9 cellular contexts compared by ENCODE assay signal in the genomic region with DNA sequence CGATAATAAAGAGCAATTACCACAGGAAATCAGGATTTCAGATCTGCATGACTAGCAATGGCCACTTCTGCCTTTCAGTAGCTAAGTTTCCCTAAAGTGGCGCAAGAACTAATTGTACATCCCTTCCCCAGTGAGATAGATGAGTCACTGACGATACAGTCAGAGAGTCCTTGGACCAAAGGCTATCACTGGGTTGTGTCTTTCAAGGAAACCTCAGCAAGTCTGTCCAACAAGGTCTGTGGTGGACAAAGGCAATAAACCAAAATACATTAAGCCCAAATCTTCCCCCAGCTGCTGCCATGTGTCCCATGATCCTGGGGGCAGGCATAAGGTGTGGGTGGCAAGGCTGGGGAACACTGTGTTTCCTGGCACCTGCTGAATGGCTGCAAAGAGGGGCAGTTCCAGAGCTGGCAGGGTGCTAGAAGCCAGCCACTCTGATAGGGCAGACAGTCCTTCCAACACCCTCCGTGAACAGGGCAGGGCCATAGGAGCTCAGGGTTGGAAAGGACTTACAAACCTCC. TPM values are rescaled to one million over a fixed set of nuclear protein-coding genes. Genes with fewer than 3 reads are reported as not detected.
DNase-seq lines count a peak whose midpoint lies in the region; ATAC-seq, FAIRE-seq and TF ChIP-seq lines count a peak whose summit lies in the region.
"Had no signal": no experiment of that assay in that cellular context is flagged by ENCODE, and none has a peak within 500 bp of the region (broad histone marks: within the 10 kb centered on the region; RNA-seq: fewer than 3 reads in every experiment).

No MANE protein-coding gene starts in this region.

- H3K27ac Mint-ChIP-seq in stimulated activated naive B cell treated with anti-CD40 and anti-IgM and Interleukin-4, amounts not matched to agents 10 μg/mL and 1 μg/mL and 100 μg/mL, for 72 hours, result no peak overlapping the region

- peak; percentile 11 for DNase-seq in HS-27A (ENCODE audit: low read depth)
- peak; percentile 91 for DNase-seq in SIG-M5 treated with dmso at 0.1 percent for 504 hours (lab: John Stamatoyannopoulos, UW; ENCODE audit: unreplicated experiment)
- DNase-seq in fibroblast of villous mesenchyme (ENCODE audit: low read depth), result peak; percentile 66
- DNase-seq in small intestine, result peak; percentile 32
- DNase-seq in stimulated activated naive B cell treated with anti-CD40 and anti-IgM and Interleukin-4, amounts not matched to agents 10 μg/mL and 1 μg/mL and 100 μg/mL, for 72 hours, result no peak
- DNase-seq: left colon had no signal

- no peak for ATAC-seq in GM18873 (IDR thresholded peaks at IDR 0.05; ENCODE audit: low FRiP score, unreplicated experiment)
- no peak for ATAC-seq in stimulated activated naive B cell treated with anti-CD40 and anti-IgM and Interleukin-4, amounts not matched to agents 10 μg/mL and 1 μg/mL and 100 μg/mL, for 72 hours (replicated peaks)
- ATAC-seq in GM21528 (IDR thresholded peaks at IDR 0.05; ENCODE audit: low FRiP score, unreplicated experiment), result no peak
- ATAC-seq: left colon had no signal

- no peak overlapping the region for H3K27ac ChIP-seq in small intestine (ENCODE audit: low read depth in 1 of 2, low read length in 1 of 2)
- H3K27ac ChIP-seq: epithelial cell of prostate had no signal

- H3K4me3 ChIP-seq in fibroblast of villous mesenchyme (ENCODE audit: low read depth, low read length) (no peak overlapping the region), small intestine (ENCODE audit: low read depth in 1 of 2, low read length in 2 of 2) (no peak overlapping the region)

- H3K36me3 Mint-ChIP-seq in stimulated activated naive B cell treated with anti-CD40 and anti-IgM and Interleukin-4, amounts not matched to agents 10 μg/mL and 1 μg/mL and 100 μg/mL, for 72 hours, result no peaks in the 10 kb centered on the region

- no peak for FAIRE-seq in small intestine (lab: Jason Lieb, UNC)

- TF ChIP-seq CTCF in fibroblast of villous mesenchyme (IDR thresholded peaks at IDR 0.05; ENCODE audit: insufficient read depth, low read depth, low read length), result no peak

- no peaks in the 10 kb centered on the region for H3K36me3 ChIP-seq in small intestine (ENCODE audit: control insufficient read depth in 2 of 2, insufficient read depth in 2 of 2, low read length in 2 of 2)

- H3K9me3 Mint-ChIP-seq in stimulated activated naive B cell treated with anti-CD40 and anti-IgM and Interleukin-4, amounts not matched to agents 10 μg/mL and 1 μg/mL and 100 μg/mL, for 72 hours, result no peaks in the 10 kb centered on the region

- 78 to 83% (median 82%) methylated on average over 4 of the region's 4 CpGs for WGBS in small intestine, 3 donors

- H3K27me3 Mint-ChIP-seq in stimulated activated naive B cell treated with anti-CD40 and anti-IgM and Interleukin-4, amounts not matched to agents 10 μg/mL and 1 μg/mL and 100 μg/mL, for 72 hours, result peaks cover 44% of the 10 kb centered on the region in 2 donors

- H3K4me3 Mint-ChIP-seq in stimulated activated naive B cell treated with anti-CD40 and anti-IgM and Interleukin-4, amounts not matched to agents 10 μg/mL and 1 μg/mL and 100 μg/mL, for 72 hours, result no peak overlapping the region

- no peaks in the 10 kb centered on the region for H3K9me3 ChIP-seq in small intestine (ENCODE audit: control insufficient read depth, low read depth)

- H3K4me1 Mint-ChIP-seq in stimulated activated naive B cell treated with anti-CD40 and anti-IgM and Interleukin-4, amounts not matched to agents 10 μg/mL and 1 μg/mL and 100 μg/mL, for 72 hours, result peaks cover 3 to 10% of the 10 kb centered on the region in 2 donors

- H3K27me3 ChIP-seq in small intestine (ENCODE audit: control insufficient read depth in 2 of 2, insufficient read depth in 2 of 2, low read length in 2 of 2), result no peaks in the 10 kb centered on the region

- no peaks in the 10 kb centered on the region for H3K4me1 ChIP-seq in small intestine (ENCODE audit: control insufficient read depth in 2 of 2, insufficient read depth in 1 of 2, low read depth in 1 of 2, low read length in 1 of 2)

RNA-seq across cellular contexts. Expression of a gene that starts 20.5 kb away (rescaled TPM):
- 39.6 and 44.9 TPM in 2 replicates for total RNA-seq in fibroblast of villous mesenchyme
- 10 to 100 TPM; 15.4 to 25.7 (median 15.4) TPM for polyA plus RNA-seq in small intestine

RNA-seq across cellular contexts. Expression of a gene that starts 46.8 kb away (rescaled TPM):
- total RNA-seq in fibroblast of villous mesenchyme, result under 0.01 TPM in 1 of 2 replicates, not detected in the other
- polyA plus RNA-seq in small intestine, result under 1 TPM in 1 of 3 donors, not detected in 2; 0.03 TPM
- total RNA-seq: left colon had no signal
